In the genomic region with DNA sequence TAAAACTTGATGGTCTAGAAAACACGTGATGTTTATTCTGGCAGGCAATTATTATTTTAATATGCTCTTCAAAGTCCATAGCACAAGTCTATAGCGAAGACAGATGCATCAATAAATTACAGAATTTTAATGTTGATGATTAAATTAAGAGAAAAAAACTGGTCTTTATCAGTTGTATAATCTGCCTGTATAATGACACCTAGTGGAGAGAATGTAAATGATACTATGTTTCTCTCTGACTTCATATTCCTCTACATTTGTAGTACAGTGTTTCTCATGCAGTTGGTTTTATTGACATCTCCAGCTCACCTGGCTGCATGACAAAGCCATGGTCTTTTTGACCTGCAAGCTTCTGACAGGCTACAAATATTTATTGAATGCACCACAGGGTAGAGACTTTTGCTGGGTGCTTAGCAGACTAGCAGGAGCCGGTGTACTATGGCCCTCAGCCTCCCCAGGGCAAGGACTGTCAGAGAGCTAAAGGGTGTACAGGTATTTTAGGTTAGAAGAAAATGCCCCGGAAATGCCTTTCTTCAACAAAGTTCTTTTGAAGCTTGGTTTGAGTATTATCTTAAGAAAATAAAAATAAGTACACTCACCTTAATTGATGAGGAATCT, we compare ENCODE assay signal across 11 cellular contexts.
DNase-seq lines count a peak whose midpoint lies in the region; ATAC-seq and TF ChIP-seq lines count a peak whose summit lies in the region.
"Had no signal": no experiment of that assay in that cellular context is flagged by ENCODE, and none has a peak within 500 bp of the region (broad histone marks: within the 10 kb centered on the region; RNA-seq: fewer than 3 reads in every experiment).

No MANE protein-coding gene starts in this region.

- H3K36me3 Mint-ChIP-seq in brain: no peaks in the 10 kb centered on the region
- H3K36me3 Mint-ChIP-seq in T-cell: no peaks in the 10 kb centered on the region
- no peaks in the 10 kb centered on the region for H3K36me3 Mint-ChIP-seq in activated CD4-positive, alpha-beta T cell treated with anti-CD3 and anti-CD28 coated beads for 36 hours (ENCODE audit: low read depth)

- peak; percentile 25 to 56 for TF ChIP-seq CTCF in brain (conservative IDR thresholded peaks at IDR 0.05)
- peak; percentile 51 for TF ChIP-seq CTCF in osteoblast (IDR thresholded peaks at IDR 0.05; ENCODE audit: extremely low read depth, low read depth, low read length)

- no peak overlapping the region for H3K4me3 ChIP-seq in osteoblast (ENCODE audit: insufficient read depth, low read length)
- H3K4me3 ChIP-seq: BLaER1 treated with 17β-estradiol and CSF1 and Interleukin-3, amounts not matched to agents 10 nM and 100 nM; uterus had no signal

- intact Hi-C loops in activated CD4-positive, alpha-beta T cell treated with anti-CD3 and anti-CD28 coated beads for 36 hours (cut with DNase I, micrococcal nuclease): no loop called here

- H3K4me2 ChIP-seq in osteoblast (ENCODE audit: insufficient read depth, low read length): no peak overlapping the region
- H3K4me2 ChIP-seq: BLaER1 treated with 17β-estradiol and CSF1 and Interleukin-3, amounts not matched to agents 10 nM and 100 nM had no signal

- H3K4me1 Mint-ChIP-seq in brain: peaks cover 18% of the 10 kb centered on the region
- no peaks in the 10 kb centered on the region for H3K4me1 Mint-ChIP-seq in T-cell
- H3K4me1 Mint-ChIP-seq in activated CD4-positive, alpha-beta T cell treated with anti-CD3 and anti-CD28 coated beads for 36 hours: no peaks in the 10 kb centered on the region

- no peak overlapping the region for H3K27ac ChIP-seq in osteoblast (ENCODE audit: low read depth, low read length)
- H3K27ac ChIP-seq: BLaER1 treated with 17β-estradiol and CSF1 and Interleukin-3, amounts not matched to agents 10 nM and 100 nM; uterus had no signal

- H3K27ac Mint-ChIP-seq in brain (no peak overlapping the region), T-cell (no peak overlapping the region)
- H3K27ac Mint-ChIP-seq in activated CD4-positive, alpha-beta T cell treated with anti-CD3 and anti-CD28 coated beads for 36 hours: no peak overlapping the region

- no peaks in the 10 kb centered on the region for H4K20me1 ChIP-seq in osteoblast (ENCODE audit: insufficient read depth, low read length)
- H4K20me1 ChIP-seq: BLaER1 treated with 17β-estradiol and CSF1 and Interleukin-3, amounts not matched to agents 10 nM and 100 nM had no signal

- POLR2A ChIA-PET in T-cell (lab: Charles Lee): no interaction called here
- POLR2A ChIA-PET in activated CD4-positive, alpha-beta T cell treated with anti-CD3 and anti-CD28 coated beads for 36 hours (lab: Charles Lee): no interaction called here

- DNase-seq in NCI-H1105 treated with DMSO at 0.1 percent for 48 hours (lab: John Stamatoyannopoulos, UW) (peak; percentile 26), NCI-H1105 (lab: John Stamatoyannopoulos, UW) (no peak), LHCN-M2 (ENCODE audit: low read depth) (peak; percentile 15), osteoblast (ENCODE audit: insufficient read length, low spot score, missing footprints) (peak; percentile 71), UCSD-AML1 (lab: John Stamatoyannopoulos, UW; ENCODE audit: unreplicated experiment) (no peak), T-cell (no peak)
- DNase-seq in activated CD4-positive, alpha-beta T cell treated with anti-CD3 and anti-CD28 coated beads for 36 hours: no peak
- DNase-seq: stimulated activated CD4-positive, alpha-beta T cell treated with anti-CD3 and anti-CD28 coated beads, Interleukin-4, amount 100 ng/mL, for 1 hour; uterus had no signal

- no peaks in the 10 kb centered on the region for H3K79me2 ChIP-seq in osteoblast (ENCODE audit: insufficient read depth, low read length)

- H3K27me3 Mint-ChIP-seq in brain (no peaks in the 10 kb centered on the region), T-cell (peaks cover 4 to 7% of the 10 kb centered on the region in 2 donors)
- H3K27me3 Mint-ChIP-seq in activated CD4-positive, alpha-beta T cell treated with anti-CD3 and anti-CD28 coated beads for 36 hours: peaks cover 3% of the 10 kb centered on the region

- H3K4me3 Mint-ChIP-seq in brain (no peak overlapping the region), T-cell (no peak overlapping the region)
- H3K4me3 Mint-ChIP-seq in activated CD4-positive, alpha-beta T cell treated with anti-CD3 and anti-CD28 coated beads for 36 hours: no peak overlapping the region

- no peaks in the 10 kb centered on the region for H3K4me1 ChIP-seq in osteoblast (ENCODE audit: insufficient read depth, low read length)
- H3K4me1 ChIP-seq: BLaER1 treated with 17β-estradiol and CSF1 and Interleukin-3, amounts not matched to agents 10 nM and 100 nM; uterus had no signal

- no peaks in the 10 kb centered on the region for H3K9me3 ChIP-seq in osteoblast (ENCODE audit: low read depth, low read length)
- H3K9me3 ChIP-seq: BLaER1 treated with 17β-estradiol and CSF1 and Interleukin-3, amounts not matched to agents 10 nM and 100 nM; uterus had no signal

- H3K27me3 ChIP-seq in osteoblast (ENCODE audit: insufficient read depth, low read length): no peaks in the 10 kb centered on the region
- H3K27me3 ChIP-seq: BLaER1 treated with 17β-estradiol and CSF1 and Interleukin-3, amounts not matched to agents 10 nM and 100 nM; uterus had no signal

- CTCF ChIA-PET in T-cell (lab: Charles Lee): no interaction called here
- CTCF ChIA-PET in activated CD4-positive, alpha-beta T cell treated with anti-CD3 and anti-CD28 coated beads for 36 hours (lab: Charles Lee): interaction anchor here (1.0 kb wide), 1 partner anchor 30 kb away, joined by 3 read pairs; no protein-coding TSS in a partner anchor

- H3K9me3 Mint-ChIP-seq in brain (no peaks in the 10 kb centered on the region), T-cell (no peaks in the 10 kb centered on the region)
- H3K9me3 Mint-ChIP-seq in activated CD4-positive, alpha-beta T cell treated with anti-CD3 and anti-CD28 coated beads for 36 hours (ENCODE audit: low read depth): no peaks in the 10 kb centered on the region

- H3K36me3 ChIP-seq in osteoblast (ENCODE audit: insufficient read depth, low read length): no peaks in the 10 kb centered on the region
- H3K36me3 ChIP-seq: BLaER1 treated with 17β-estradiol and CSF1 and Interleukin-3, amounts not matched to agents 10 nM and 100 nM; uterus had no signal

- no peak for ATAC-seq in T-cell (replicated peaks in 1 of 4)
- ATAC-seq in activated CD4-positive, alpha-beta T cell treated with anti-CD3 and anti-CD28 coated beads for 36 hours: no peak

- no peak overlapping the region for H2AFZ ChIP-seq in osteoblast (ENCODE audit: low read length)

Comparison
In these comparisons a context has a peak if more than half of its experiments do, and no peak if none do; other contexts are left out.
1. DNase-seq: peak in NCI-H1105 treated with DMSO at 0.1 percent for 48 hours (single experiment), LHCN-M2 (single experiment) and osteoblast (single experiment); none in NCI-H1105 (single experiment), UCSD-AML1 (single experiment), T-cell (0 of 34) and activated CD4-positive, alpha-beta T cell treated with anti-CD3 and anti-CD28 coated beads for 36 hours (single experiment).